Comparison of ENCODE assay signal across 1 cellular context in the genomic region with DNA sequence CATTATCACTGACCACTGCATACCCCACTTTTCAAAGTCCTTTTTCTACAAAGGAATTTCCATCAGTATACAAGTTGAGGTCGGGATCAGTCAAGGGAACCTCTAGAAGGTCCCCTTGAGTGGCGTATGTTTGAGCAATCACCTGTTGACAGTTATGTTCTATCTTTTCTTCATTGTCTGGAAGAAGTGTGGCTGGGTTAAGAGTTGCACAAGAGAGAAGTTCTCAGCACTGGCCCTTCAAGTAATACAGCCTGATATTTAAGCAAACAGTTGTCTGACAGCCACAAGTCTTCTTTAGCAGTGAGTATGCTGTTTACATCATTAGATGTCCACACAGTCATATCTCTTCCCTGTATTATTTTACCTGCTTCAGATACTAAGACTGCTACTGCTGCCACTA. TPM values are rescaled to one million over a fixed set of nuclear protein-coding genes. Genes with fewer than 3 reads are reported as not detected.
"Had no signal": no experiment of that assay in that cellular context is flagged by ENCODE, and none has a peak within 500 bp of the region (broad histone marks: within the 10 kb centered on the region; RNA-seq: fewer than 3 reads in every experiment).

No MANE protein-coding gene starts in this region.

RNA-seq across cellular contexts. Expression of gene CSF1, which starts 56.7 kb away (rescaled TPM):
- total RNA-seq: OCI-LY7 had no signal
